8 cellular contexts compared by ENCODE assay signal in the genomic region with DNA sequence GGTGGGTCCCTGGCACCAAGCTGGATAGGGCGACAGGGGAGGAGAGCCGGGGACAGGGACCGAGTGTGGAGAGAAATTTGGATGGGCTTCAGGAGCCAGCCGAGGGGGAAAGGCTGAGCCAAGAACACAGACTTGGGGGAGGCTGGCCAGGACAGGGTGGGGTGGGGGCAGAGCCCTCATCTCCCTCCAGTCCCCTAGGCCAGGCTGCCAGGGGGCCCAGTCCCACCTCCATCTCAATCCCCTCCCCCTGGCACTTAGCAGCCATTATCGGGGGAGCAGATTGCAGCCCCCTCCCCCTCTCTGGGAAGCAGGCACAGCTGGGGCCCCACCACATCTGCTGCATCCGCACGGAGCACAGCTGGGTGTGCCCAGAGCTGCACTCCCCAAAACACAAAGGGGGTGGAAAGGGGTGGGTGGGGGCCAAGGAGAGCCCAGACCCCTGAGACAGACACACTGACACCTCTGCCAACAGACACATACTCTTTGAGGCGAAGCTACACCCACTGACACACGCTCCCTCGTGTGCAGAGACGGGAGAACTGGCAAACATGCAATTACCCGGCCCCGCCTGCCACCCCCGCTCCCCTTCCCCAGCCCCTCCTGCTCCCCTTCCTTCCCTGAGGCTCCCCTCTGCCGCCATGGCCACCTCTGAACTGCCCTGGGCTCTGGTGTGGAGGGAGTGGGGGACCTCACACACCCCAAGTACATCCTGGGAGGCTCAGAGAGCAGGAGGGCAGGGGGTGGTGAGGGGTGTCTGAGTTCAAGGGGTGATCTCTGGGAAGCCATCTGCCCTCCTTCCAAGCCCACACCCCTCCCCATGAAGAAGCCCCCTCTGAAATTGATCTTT. TPM values are rescaled to one million over a fixed set of nuclear protein-coding genes. Genes with fewer than 3 reads are reported as not detected.
A peak's percentile ranks its signal among the peaks of the same experiment; 100 is the strongest.
DNase-seq lines count a peak whose midpoint lies in the region; ATAC-seq and TF ChIP-seq lines count a peak whose summit lies in the region.

No MANE protein-coding gene starts in this region.

- peaks cover 21% of the 10 kb centered on the region for H3K36me3 ChIP-seq in osteoblast (ENCODE audit: insufficient read depth, low read length)
- no peaks in the 10 kb centered on the region for H3K36me3 ChIP-seq in testis (ENCODE audit: low read depth, missing control alignments)

- H2AFZ ChIP-seq in osteoblast (ENCODE audit: low read length) = no peak overlapping the region

- H3K36me3 Mint-ChIP-seq in central memory CD8-positive, alpha-beta T cell (ENCODE audit: insufficient read depth) = peaks cover 8% of the 10 kb centered on the region

- H3K27ac ChIP-seq in osteoblast (ENCODE audit: low read depth, low read length) = no peak overlapping the region
- H3K27ac ChIP-seq in testis = no peak overlapping the region

- H3K4me3 ChIP-seq in osteoblast (ENCODE audit: insufficient read depth, low read length) (peak overlapping the region; percentile 69), testis (no peak overlapping the region)

- peaks cover 10% of the 10 kb centered on the region for H4K20me1 ChIP-seq in osteoblast (ENCODE audit: insufficient read depth, low read length)

- H3K79me2 ChIP-seq in osteoblast (ENCODE audit: insufficient read depth, low read length) = no peaks in the 10 kb centered on the region

- no peaks in the 10 kb centered on the region for H3K9me3 Mint-ChIP-seq in central memory CD8-positive, alpha-beta T cell

- WGBS in testis, 2 donors = 21 to 47% methylated on average over 15 of the region's 15 CpGs

- no peak for DNase-seq in central memory CD8-positive, alpha-beta T cell (ENCODE audit: low spot score in 2 of 2)
- DNase-seq in osteoblast (ENCODE audit: insufficient read length, low spot score, missing footprints) (no peak), NCI-H2196 treated with DMSO at 0.1 percent for 48 hours (lab: John Stamatoyannopoulos, UW; ENCODE audit: unreplicated experiment) (no peak), amniotic stem cell (lab: John Stamatoyannopoulos, UW) (no peak), inferior parietal cortex (ENCODE audit: extremely low spot score) (no peak), testis (no peak)

- peak overlapping the region; percentile 89 for H3K4me2 ChIP-seq in osteoblast (ENCODE audit: insufficient read depth, low read length)

- H3K27me3 Mint-ChIP-seq in central memory CD8-positive, alpha-beta T cell = peaks cover 59% of the 10 kb centered on the region

- peaks cover 30% of the 10 kb centered on the region for H3K4me1 Mint-ChIP-seq in central memory CD8-positive, alpha-beta T cell

- no peak for TF ChIP-seq POLR2A in testis (IDR thresholded peaks at IDR 0.05)

- H3K27me3 ChIP-seq in osteoblast (ENCODE audit: insufficient read depth, low read length) (peaks cover 32% of the 10 kb centered on the region), testis (no peaks in the 10 kb centered on the region)

- no peaks in the 10 kb centered on the region for H3K9me3 ChIP-seq in osteoblast (ENCODE audit: low read depth, low read length)
- H3K9me3 ChIP-seq in testis = no peaks in the 10 kb centered on the region

- ATAC-seq in GM19043 (IDR thresholded peaks at IDR 0.05; ENCODE audit: low read depth, unreplicated experiment) (peak; percentile 19), HG03066 (IDR thresholded peaks at IDR 0.05; ENCODE audit: low read depth, unreplicated experiment) (peak; percentile 7)
- ATAC-seq in central memory CD8-positive, alpha-beta T cell (replicated peaks; ENCODE audit: extremely low read depth, poor library complexity, severe bottlenecking) = peak; percentile 30

- H3K4me3 Mint-ChIP-seq in central memory CD8-positive, alpha-beta T cell = peak overlapping the region; percentile 56

- intact Hi-C loops in testis (cut with DNase I; ENCODE audit: low total_unique reads) = no loop called here

- TF ChIP-seq CTCF in osteoblast (IDR thresholded peaks at IDR 0.05; ENCODE audit: extremely low read depth, low read depth, low read length) (no peak), testis (IDR thresholded peaks at IDR 0.05) (no peak)

- peaks cover 12% of the 10 kb centered on the region for H3K4me1 ChIP-seq in osteoblast (ENCODE audit: insufficient read depth, low read length)
- peaks cover 20% of the 10 kb centered on the region for H3K4me1 ChIP-seq in testis

- no peak overlapping the region for H3K27ac Mint-ChIP-seq in central memory CD8-positive, alpha-beta T cell (ENCODE audit: low read depth)

RNA-seq across cellular contexts. Expression of gene ASIC4, which starts 5.1 kb away (rescaled TPM):
- under 0.01 TPM in 1 of 2 replicates, not detected in the other for total RNA-seq in osteoblast
- total RNA-seq in testis = 1 to 10 TPM; 2.0 to 4.6 TPM
- 1.5 TPM for polyA plus RNA-seq in testis (ENCODE audit: insufficient read depth, low read depth, low replicate concordance)

RNA-seq across cellular contexts. Expression of gene GMPPA, which starts 10.5 kb away (rescaled TPM):
- total RNA-seq in osteoblast = 46.0 and 46.3 TPM in 2 replicates
- 10 to 100 TPM; 24.6 to 28.3 TPM for total RNA-seq in testis
- polyA plus RNA-seq in testis (ENCODE audit: insufficient read depth, low read depth, low replicate concordance) = 19.6 TPM

RNA-seq across cellular contexts. Expression of gene CHPF, which starts 34.5 kb away (rescaled TPM):
- total RNA-seq in osteoblast (192 and 221 TPM in 2 replicates), testis (100 to 1,000 TPM; 796 to 992 TPM)
- polyA plus RNA-seq in testis (ENCODE audit: insufficient read depth, low read depth, low replicate concordance) = 194 TPM

RNA-seq across cellular contexts. Expression of gene TMEM198, which starts 34.7 kb away (rescaled TPM):
- total RNA-seq in osteoblast (1.1 and 1.5 TPM in 2 replicates), testis (10 to 100 TPM; 11.3 to 11.8 TPM)
- polyA plus RNA-seq in testis (ENCODE audit: insufficient read depth, low read depth, low replicate concordance) = 7.3 TPM
